ENCODE assay signal across 28 cellular contexts in genomic region chr10:102467318-102467717, GRCh38. TPM values are rescaled to one million over a fixed set of nuclear protein-coding genes. Genes with fewer than 3 reads are reported as not detected.
"Had no signal": no experiment of that assay in that cellular context is flagged by ENCODE, and none has a peak within 500 bp of the region (broad histone marks: within the 10 kb centered on the region; RNA-seq: fewer than 3 reads in every experiment).

No MANE protein-coding gene starts in this region.

- H3K4me3 ChIP-seq: ascending aorta, body of pancreas had no signal

- H3K27me3 ChIP-seq: ascending aorta, body of pancreas, Peyer's patch had no signal

- H3K4me1 ChIP-seq: ascending aorta had no signal

- H3K27ac ChIP-seq: ascending aorta had no signal

- H3K4me3 Mint-ChIP-seq: activated B cell treated with CpG ODN at 0.5 μM for 24 hours; activated CD4-positive, alpha-beta memory T cell treated with anti-CD3 and anti-CD28 coated beads for 36 hours; activated CD4-positive, alpha-beta T cell treated with anti-CD3 and anti-CD28 coated beads, Interleukin-2, amount 10 ng/mL, durations not matched to agents 24 days and 14 days; activated naive CD8-positive, alpha-beta T cell treated with anti-CD3 and anti-CD28 coated beads, Interleukin-2, amount 50 U/mL, for 24 hours; activated T-cell treated with anti-CD3 and anti-CD28 coated beads, Interleukin-2, amount 50 U/mL, for 4 hours; T-helper 17 cell had no signal

- DNase-seq: activated B cell treated with CpG ODN at 0.5 μM for 24 hours; activated CD4-positive, alpha-beta memory T cell treated with anti-CD3 and anti-CD28 coated beads for 36 hours; activated CD4-positive, alpha-beta T cell treated with anti-CD3 and anti-CD28 coated beads for 1 hour; activated CD4-positive, alpha-beta T cell treated with anti-CD3 and anti-CD28 coated beads, Interleukin-2, amount 10 ng/mL, durations not matched to agents 24 days and 14 days; activated CD8-positive, alpha-beta memory T cell treated with anti-CD3 and anti-CD28 coated beads for 24 hours; activated effector memory CD4-positive, alpha-beta T cell treated with anti-CD3 and anti-CD28 coated beads, Interleukin-2, amount 50 U/mL, for 16 hours; activated naive CD4-positive, alpha-beta T cell treated with Interleukin-2 at 50 U/mL for 16 hours; activated naive CD8-positive, alpha-beta T cell treated with anti-CD3 and anti-CD28 coated beads, Interleukin-2, amount 50 U/mL, for 24 hours; activated T-cell treated with anti-CD3 and anti-CD28 coated beads, Interleukin-2, amount 50 U/mL, for 4 hours; amniotic stem cell; central memory CD4-positive, alpha-beta T cell; Kasumi-1; NCI-H1092; NCI-H1417; NCI-H1694 treated with DMSO at 0.1 percent for 48 hours; NCI-H2029 treated with DMSO at 0.1 percent for 48 hours; NCI-H510A treated with DMSO at 0.1 percent for 48 hours; NCI-H69; NK-92 treated with Interleukin-12 subunit alpha and Interleukin-12 subunit beta, amount 100 ng/mL, for 24 hours; SHP77 treated with DMSO at 0.1 percent for 48 hours; T-helper 17 cell; T-helper 9 cell had no signal

- H3K27ac Mint-ChIP-seq: activated B cell treated with CpG ODN at 0.5 μM for 24 hours; activated CD4-positive, alpha-beta memory T cell treated with anti-CD3 and anti-CD28 coated beads for 36 hours; activated CD4-positive, alpha-beta T cell treated with anti-CD3 and anti-CD28 coated beads, Interleukin-2, amount 10 ng/mL, durations not matched to agents 24 days and 14 days; activated naive CD4-positive, alpha-beta T cell treated with anti-CD3 and anti-CD28 coated beads, Interleukin-2, amount 50 U/mL, for 72 hours; activated naive CD8-positive, alpha-beta T cell treated with anti-CD3 and anti-CD28 coated beads, Interleukin-2, amount 50 U/mL, for 24 hours; T-helper 17 cell had no signal

- H3K9me3 ChIP-seq: ascending aorta, body of pancreas, Peyer's patch had no signal

- H3K36me3 Mint-ChIP-seq: activated CD4-positive, alpha-beta memory T cell treated with anti-CD3 and anti-CD28 coated beads for 36 hours; activated naive CD4-positive, alpha-beta T cell treated with anti-CD3 and anti-CD28 coated beads, Interleukin-2, amount 50 U/mL, for 72 hours had no signal

- H3K9me3 Mint-ChIP-seq: activated B cell treated with CpG ODN at 0.5 μM for 24 hours; activated CD4-positive, alpha-beta memory T cell treated with anti-CD3 and anti-CD28 coated beads for 36 hours; activated CD4-positive, alpha-beta T cell treated with anti-CD3 and anti-CD28 coated beads, Interleukin-2, amount 10 ng/mL, durations not matched to agents 24 days and 14 days; activated naive CD4-positive, alpha-beta T cell treated with anti-CD3 and anti-CD28 coated beads, Interleukin-2, amount 50 U/mL, for 72 hours; activated naive CD8-positive, alpha-beta T cell treated with anti-CD3 and anti-CD28 coated beads, Interleukin-2, amount 50 U/mL, for 24 hours; activated T-cell treated with anti-CD3 and anti-CD28 coated beads, Interleukin-2, amount 50 U/mL, for 4 hours had no signal

- FAIRE-seq: bronchial epithelial cell had no signal

- H3K27me3 Mint-ChIP-seq: activated B cell treated with CpG ODN at 0.5 μM for 24 hours; activated CD4-positive, alpha-beta memory T cell treated with anti-CD3 and anti-CD28 coated beads for 36 hours; T-helper 17 cell had no signal

- H3K36me3 ChIP-seq: Peyer's patch had no signal

- ATAC-seq: activated naive CD4-positive, alpha-beta T cell treated with anti-CD3 and anti-CD28 coated beads, Interleukin-2, amount 50 U/mL, for 72 hours; activated naive CD8-positive, alpha-beta T cell treated with anti-CD3 and anti-CD28 coated beads, Interleukin-2, amount 50 U/mL, for 24 hours; activated T-cell treated with anti-CD3 and anti-CD28 coated beads, Interleukin-2, amount 50 U/mL, for 4 hours; T-helper 17 cell had no signal

RNA-seq across cellular contexts. Expression of gene C10orf95, which starts 16.0 kb away (rescaled TPM):
- total RNA-seq: ascending aorta, SK-MEL-5 had no signal
